18 cellular contexts compared by ENCODE assay signal in the genomic region with DNA sequence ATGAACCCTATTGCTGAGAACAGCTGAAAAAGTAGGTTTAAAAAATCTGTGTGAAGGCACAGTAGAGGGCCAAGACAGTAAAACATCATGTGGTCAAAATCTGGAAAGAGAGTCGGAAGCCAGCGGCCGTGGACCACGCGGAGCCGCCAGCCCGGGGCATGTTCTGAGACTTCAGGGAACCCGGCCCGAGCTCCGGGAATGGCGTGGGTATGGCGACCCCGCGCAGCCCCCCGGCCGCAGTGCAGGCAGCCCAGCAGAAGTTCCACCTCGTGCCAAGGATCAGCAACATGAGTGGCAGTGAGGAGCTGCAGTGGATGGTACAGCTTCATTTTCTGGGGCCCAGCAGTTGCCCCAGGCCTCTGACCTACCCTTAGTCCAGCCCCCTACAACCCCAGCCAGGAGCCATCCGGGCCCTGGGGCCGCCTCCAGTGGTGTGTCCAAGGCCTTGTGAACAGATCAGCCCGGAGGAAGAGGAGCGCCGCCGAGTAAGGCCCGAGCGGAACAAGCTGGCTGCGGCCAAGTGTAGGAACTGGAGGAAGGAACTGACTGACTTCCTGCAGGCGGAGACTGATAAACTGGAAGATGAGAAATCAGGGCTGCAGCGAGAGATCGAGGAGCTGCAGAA.
DNase-seq lines count a peak whose midpoint lies in the region; FAIRE-seq and TF ChIP-seq lines count a peak whose summit lies in the region.
"Had no signal": no experiment of that assay in that cellular context is flagged by ENCODE, and none has a peak within 500 bp of the region (broad histone marks: within the 10 kb centered on the region; RNA-seq: fewer than 3 reads in every experiment).

No MANE protein-coding gene starts in this region.

- H3K36me3 ChIP-seq in endothelial cell of umbilical vein (ENCODE audit: control insufficient read depth in 2 of 2, extremely low read depth in 1 of 2, insufficient read depth in 2 of 2, low read length in 2 of 2) (no peaks in the 10 kb centered on the region), neuronal stem cell (replicated peaks in 1 of 2; ENCODE audit: control insufficient read depth in 2 of 2, insufficient read depth in 2 of 2, low read length in 2 of 2) (peaks cover 5 to 14% of the 10 kb centered on the region in 2 donors), mammary epithelial cell (ENCODE audit: insufficient read depth, low read length) (no peaks in the 10 kb centered on the region)

- no peak overlapping the region for H2BK120ac ChIP-seq in neuronal stem cell (ENCODE audit: low read depth, low read length)

- H3K79me1 ChIP-seq in neuronal stem cell (ENCODE audit: low read depth, low read length): peaks cover 1% of the 10 kb centered on the region

- H4K20me1 ChIP-seq in endothelial cell of umbilical vein (replicated peaks; ENCODE audit: control insufficient read depth, extremely low read depth, insufficient read depth, low read length) (no peaks in the 10 kb centered on the region), mammary epithelial cell (ENCODE audit: insufficient read depth, low read length) (no peaks in the 10 kb centered on the region)

- no peak overlapping the region for H3K23ac ChIP-seq in neuronal stem cell (ENCODE audit: low read depth, low read length, poor library complexity)

- H3K18ac ChIP-seq in neuronal stem cell (ENCODE audit: low read length): no peak overlapping the region

- no peak overlapping the region for H2BK5ac ChIP-seq in neuronal stem cell (ENCODE audit: low read length)

- WGBS in neuronal stem cell (ENCODE audit: extremely low coverage in 2 of 2, insufficient read length in 2 of 2, insufficient replicate concordance in 1 of 2), 2 donors: no CpG with 5 or more reads among the region's 29 CpGs
- WGBS in mammary epithelial cell (ENCODE audit: low coverage, missing lambda C conversion rate): 97% methylated on average over 28 of the region's 29 CpGs

- no peak for TF ChIP-seq CTCF in endothelial cell of umbilical vein (IDR thresholded peaks at IDR 0.05; ENCODE audit: extremely low read depth in 1 of 2, insufficient read depth in 1 of 2, low read depth in 1 of 2, low read length in 2 of 2)
- TF ChIP-seq CTCF in mammary epithelial cell (conservative IDR thresholded peaks at IDR 0.05 in 1 of 2, IDR thresholded peaks at IDR 0.05 in 1 of 2; ENCODE audit: extremely low read depth in 1 of 2, insufficient read depth in 1 of 2, low read depth in 1 of 2, low read length in 2 of 2): no peak

- H3K4me1 ChIP-seq in endothelial cell of umbilical vein (ENCODE audit: control insufficient read depth, extremely low read depth, insufficient read depth, low read length): peaks cover 28% of the 10 kb centered on the region
- H3K4me1 ChIP-seq in neuronal stem cell (ENCODE audit: control insufficient read depth in 2 of 2, insufficient read depth in 1 of 2, low read depth in 1 of 2, low read length in 2 of 2): no peaks in the 10 kb centered on the region
- no peaks in the 10 kb centered on the region for H3K4me1 ChIP-seq in mammary epithelial cell (ENCODE audit: insufficient read depth, low read length)

- no peak overlapping the region for H2BK12ac ChIP-seq in neuronal stem cell (ENCODE audit: low read length)

- H3K4me2 ChIP-seq in endothelial cell of umbilical vein (ENCODE audit: insufficient read depth, low read length) (peak overlapping the region; percentile 2), neuronal stem cell (ENCODE audit: insufficient read depth, low read length, poor library complexity, severe bottlenecking) (no peak overlapping the region), mammary epithelial cell (ENCODE audit: insufficient read depth, low read depth, low read length) (no peak overlapping the region)
- H3K4me2 ChIP-seq: KMS-11 had no signal

- peak; percentile 55 for FAIRE-seq in endothelial cell of umbilical vein (lab: Jason Lieb, UNC)
- FAIRE-seq: H54 had no signal

- H3K9me1 ChIP-seq in endothelial cell of umbilical vein (replicated peaks; ENCODE audit: control insufficient read depth, extremely low read depth, insufficient read depth, low read length): no peaks in the 10 kb centered on the region

- no peak overlapping the region for H4K91ac ChIP-seq in neuronal stem cell (ENCODE audit: low read depth, low read length, poor library complexity)

- DNase-seq in D341Med (ENCODE audit: low spot score) (peak; percentile 27), Kasumi-1 (lab: John Stamatoyannopoulos, UW) (peak; percentile 87 to 91), endothelial cell of umbilical vein (ENCODE audit: low read depth, low spot score) (peak; percentile 47), neuronal stem cell (ENCODE audit: low spot score) (no peak), mammary epithelial cell (no peak), retina (no peak), kidney glomerular epithelial cell (lab: John Stamatoyannopoulos, UW) (no peak), DMS153 (lab: John Stamatoyannopoulos, UW) (no peak)
- DNase-seq: AML-193, DMS79, NCI-H1105 treated with DMSO at 0.1 percent for 48 hours, NCI-H1930, NCI-H2171, NCI-H446 treated with DMSO at 0.1 percent for 48 hours, NCI-H774, SHP77 had no signal

- intact Hi-C loops in endothelial cell of umbilical vein (cut with micrococcal nuclease): loop anchor here (1.0 to 2.0 kb wide), 2 partner anchors 8 to 93 kb away; no protein-coding TSS in a partner anchor
- intact Hi-C loops in mammary epithelial cell (cut with micrococcal nuclease): no loop called here

- H4K8ac ChIP-seq in neuronal stem cell (ENCODE audit: low read depth, low read length): no peak overlapping the region

- BruUV-seq in endothelial cell of umbilical vein (replicated peaks; lab: Mats Ljungman, UMichigan): TSS peak; percentile 94
- no TSS peak for BruUV-seq in mammary epithelial cell (replicated peaks; lab: Mats Ljungman, UMichigan)

- H3K4me3 ChIP-seq in endothelial cell of umbilical vein (replicated peaks in 1 of 3; ENCODE audit: insufficient read depth in 1 of 3, low read depth in 1 of 3, low read length in 3 of 3) (no peak overlapping the region), neuronal stem cell (ENCODE audit: low read length in 2 of 2) (no peak overlapping the region), mammary epithelial cell (replicated peaks in 1 of 3; ENCODE audit: insufficient read depth in 1 of 3, low read depth in 2 of 3, low read length in 3 of 3) (no peak overlapping the region)

- in situ Hi-C loops in mammary epithelial cell (cut with MboI; ENCODE audit: low sequenced_read_pairs in 2 of 2): no loop called here

- no peak overlapping the region for H2AFZ ChIP-seq in endothelial cell of umbilical vein (ENCODE audit: low read depth, low read length)
- no peak overlapping the region for H2AFZ ChIP-seq in neuronal stem cell (ENCODE audit: low read length)
- no peak overlapping the region for H2AFZ ChIP-seq in mammary epithelial cell (ENCODE audit: low read depth, low read length)

- no peak overlapping the region for H2BK15ac ChIP-seq in neuronal stem cell (ENCODE audit: low read length)

- no peaks in the 10 kb centered on the region for H3K79me2 ChIP-seq in endothelial cell of umbilical vein (ENCODE audit: control insufficient read depth, insufficient read depth, low read length)
- no peaks in the 10 kb centered on the region for H3K79me2 ChIP-seq in mammary epithelial cell (ENCODE audit: insufficient read depth, low read length)

- no peak overlapping the region for H3K9ac ChIP-seq in endothelial cell of umbilical vein (replicated peaks; ENCODE audit: extremely low read depth, insufficient read depth, low read length)
- no peak overlapping the region for H3K9ac ChIP-seq in neuronal stem cell (ENCODE audit: low read depth, low read length, poor library complexity)
- no peak overlapping the region for H3K9ac ChIP-seq in mammary epithelial cell (ENCODE audit: insufficient read depth, low read length)
- H3K9ac ChIP-seq: KMS-11 had no signal

- no peak overlapping the region for H3K4ac ChIP-seq in neuronal stem cell (ENCODE audit: low read length)

- H3K9me3 ChIP-seq in endothelial cell of umbilical vein (replicated peaks; ENCODE audit: control insufficient read depth, insufficient read depth, low read length): no peaks in the 10 kb centered on the region
- H3K9me3 ChIP-seq in neuronal stem cell (replicated peaks in 1 of 2; ENCODE audit: control insufficient read depth in 2 of 2, insufficient read depth in 1 of 2, low read depth in 1 of 2, low read length in 2 of 2): peaks cover 3 to 12% of the 10 kb centered on the region in 2 donors
- H3K9me3 ChIP-seq in mammary epithelial cell (replicated peaks; ENCODE audit: insufficient read depth, low read length): no peaks in the 10 kb centered on the region

- TF ChIP-seq POLR2A in endothelial cell of umbilical vein (IDR thresholded peaks at IDR 0.05; ENCODE audit: low read depth, low read length): peak; percentile 14

- H3K27me3 ChIP-seq in endothelial cell of umbilical vein (ENCODE audit: control insufficient read depth in 2 of 2, insufficient read depth in 2 of 2, low read length in 2 of 2): no peaks in the 10 kb centered on the region
- H3K27me3 ChIP-seq in neuronal stem cell (ENCODE audit: control insufficient read depth in 3 of 3, insufficient read depth in 3 of 3, low read depth in 1 of 3, low read length in 3 of 3): no peaks in the 10 kb centered on the region
- no peaks in the 10 kb centered on the region for H3K27me3 ChIP-seq in mammary epithelial cell (ENCODE audit: insufficient read depth, low read length)

- H3K14ac ChIP-seq in neuronal stem cell (ENCODE audit: low read length): no peak overlapping the region

- dilution Hi-C loops in endothelial cell of umbilical vein (cut with MboI; ENCODE audit: extremely low pct_ligation_motif_present, low sequenced_read_pairs) (no loop called here), mammary epithelial cell (cut with HindIII; ENCODE audit: low sequenced_read_pairs) (no loop called here)

- peak overlapping the region; percentile 89 for H2AK5ac ChIP-seq in neuronal stem cell (ENCODE audit: low read depth, low read length)

- CTCF ChIA-PET in endothelial cell of umbilical vein (lab: Charles Lee): interaction anchor here (0.6 to 1.6 kb wide), 6 partner anchors 8 to 719 kb away, joined by 3 to 6 read pairs (median 3); no protein-coding TSS in a partner anchor
- CTCF ChIA-PET in mammary epithelial cell (lab: Charles Lee; ENCODE audit: low non-redundant PET): no interaction called here

- peak overlapping the region; percentile 85 for H3K27ac ChIP-seq in endothelial cell of umbilical vein (ENCODE audit: insufficient read depth, low read depth, low read length)
- H3K27ac ChIP-seq in neuronal stem cell (replicated peaks; ENCODE audit: low read length): no peak overlapping the region
- no peak overlapping the region for H3K27ac ChIP-seq in mammary epithelial cell (ENCODE audit: insufficient read depth, low read depth, low read length)
- H3K27ac ChIP-seq: KMS-11 had no signal

- POLR2A ChIA-PET in endothelial cell of umbilical vein (lab: Charles Lee): interaction anchor here (0.8 kb wide), 1 partner anchor 94 kb away, joined by 3 read pairs; a partner anchor contains a TSS

TF ChIP-seq in endothelial cell of umbilical vein, 7 proteins besides CTCF, POLR2A, EP300 and RAD21:
- TF ChIP-seq POLR2AphosphoS5 (IDR thresholded peaks at IDR 0.05; ENCODE audit: insufficient read depth, low read depth, low read length): peak; percentile 65
- peak; percentile 28 for TF ChIP-seq GATA2 (IDR thresholded peaks at IDR 0.05; ENCODE audit: insufficient read depth, insufficient read length, low read depth, low read length)
- no peak for TF ChIP-seq FOS (IDR thresholded peaks at IDR 0.05; ENCODE audit: borderline replicate concordance, insufficient read depth, low read length)

Comparison
In these comparisons a context has a peak if more than half of its experiments do, and no peak if none do; other contexts are left out.
1. DNase-seq: peak in D341Med (single experiment), Kasumi-1 (2 of 2) and endothelial cell of umbilical vein (single experiment); none in neuronal stem cell (single experiment), mammary epithelial cell (single experiment), retina (single experiment), kidney glomerular epithelial cell (single experiment) and DMS153 (single experiment).